In the genomic region with DNA sequence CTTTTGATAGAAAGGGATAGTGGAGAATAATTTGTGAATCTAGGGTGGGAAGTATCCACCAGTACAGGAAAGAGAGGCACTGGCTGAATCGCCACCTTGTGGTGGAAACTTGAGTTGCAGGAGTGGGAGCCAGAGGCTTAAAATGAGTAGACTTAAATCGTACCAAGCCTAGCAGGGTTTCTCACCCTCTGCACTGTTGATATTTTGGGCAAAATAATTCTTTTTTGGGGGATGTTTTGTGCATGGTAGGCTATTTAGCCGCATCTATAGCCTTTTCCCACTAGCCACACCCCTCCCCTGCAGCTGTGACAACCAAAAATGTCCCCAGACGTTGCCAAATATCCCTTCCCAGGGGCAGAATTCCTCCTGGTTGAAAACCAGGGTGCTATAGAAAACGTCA, we compare ENCODE assay signal across 9 cellular contexts.
DNase-seq lines count a peak whose midpoint lies in the region; ATAC-seq and TF ChIP-seq lines count a peak whose summit lies in the region.
"Had no signal": no experiment of that assay in that cellular context is flagged by ENCODE, and none has a peak within 500 bp of the region (broad histone marks: within the 10 kb centered on the region; RNA-seq: fewer than 3 reads in every experiment).

No MANE protein-coding gene starts in this region.

- 6 to 13% methylated on average over 5 of the region's 5 CpGs for WGBS in gastroesophageal sphincter (ENCODE audit: low coverage in 1 of 2), 2 donors
- 13 to 14% methylated on average over 5 of the region's 5 CpGs for WGBS in tibial nerve, 2 donors

- no peaks in the 10 kb centered on the region for H3K9me3 ChIP-seq in SJSA1 (replicated peaks)
- H3K9me3 ChIP-seq in gastroesophageal sphincter, result peaks cover 0 to 9% (median 0%) of the 10 kb centered on the region in 3 donors
- peaks cover 0 to 3% (median 0%) of the 10 kb centered on the region in 4 donors for H3K9me3 ChIP-seq in tibial nerve

- H3K27ac ChIP-seq in SJSA1 (no peak overlapping the region), gastroesophageal sphincter (no peak overlapping the region), tibial nerve (no peak overlapping the region)
- H3K27ac ChIP-seq: BLaER1 had no signal

- H3K4me3 Mint-ChIP-seq in osteocyte (ENCODE audit: unreplicated experiment), result no peak overlapping the region

- TF ChIP-seq CTCF in gastroesophageal sphincter (IDR thresholded peaks at IDR 0.05) (peak; percentile 83 to 95 (median 91)), osteocyte (IDR thresholded peaks at IDR 0.05) (peak; percentile 91), tibial nerve (IDR thresholded peaks at IDR 0.05) (peak; percentile 70 to 86 (median 81))

- H3K4me1 ChIP-seq in SJSA1 (replicated peaks) (no peaks in the 10 kb centered on the region), gastroesophageal sphincter (no peaks in the 10 kb centered on the region), tibial nerve (no peaks in the 10 kb centered on the region)

- no peaks in the 10 kb centered on the region for H3K36me3 Mint-ChIP-seq in osteocyte (ENCODE audit: unreplicated experiment)

- H3K36me3 ChIP-seq in SJSA1 (no peaks in the 10 kb centered on the region), gastroesophageal sphincter (no peaks in the 10 kb centered on the region), tibial nerve (no peaks in the 10 kb centered on the region)
- H3K36me3 ChIP-seq: BLaER1 had no signal

- ATAC-seq in gastroesophageal sphincter, result peak; percentile 79

- no peak overlapping the region for H3K27ac Mint-ChIP-seq in osteocyte (ENCODE audit: unreplicated experiment)

- no peaks in the 10 kb centered on the region for H3K4me1 Mint-ChIP-seq in osteocyte (ENCODE audit: unreplicated experiment)

- DNase-seq in NCI-H1436 (lab: John Stamatoyannopoulos, UW), result peak; percentile 41
- no peak for DNase-seq in NCI-H1436 treated with DMSO at 0.1 percent for 48 hours (lab: John Stamatoyannopoulos, UW)
- peak; percentile 61 for DNase-seq in LHCN-M2 (ENCODE audit: low read depth)
- DNase-seq in SJSA1 (ENCODE audit: low read depth in 1 of 2, low spot score in 2 of 2), result peak; percentile 34 to 68
- peak; percentile 92 for DNase-seq in activated effector memory CD4-positive, alpha-beta T cell treated with anti-CD3 and anti-CD28 coated beads, Interleukin-2, amount 50 U/mL, for 16 hours
- peak; percentile 91 for DNase-seq in osteocyte (ENCODE audit: extremely low spot score, unreplicated experiment)
- peak; percentile 75 to 95 for DNase-seq in tibial nerve (ENCODE audit: low spot score in 2 of 2)

- no peaks in the 10 kb centered on the region for H3K9me3 Mint-ChIP-seq in osteocyte (ENCODE audit: unreplicated experiment)

- H3K27me3 ChIP-seq in SJSA1 (replicated peaks) (peaks cover 3% of the 10 kb centered on the region; the same call in 1 of the 2 replicates), gastroesophageal sphincter (peaks cover 71% of the 10 kb centered on the region), tibial nerve (no peaks in the 10 kb centered on the region)
- H3K27me3 ChIP-seq: BLaER1 had no signal

- no peak overlapping the region for H3K4me3 ChIP-seq in SJSA1
- H3K4me3 ChIP-seq in gastroesophageal sphincter, result no peak overlapping the region
- H3K4me3 ChIP-seq in tibial nerve, result no peak overlapping the region
- H3K4me3 ChIP-seq: BLaER1 had no signal

- TF ChIP-seq POLR2A in gastroesophageal sphincter (IDR thresholded peaks at IDR 0.05), result no peak
- no peak for TF ChIP-seq POLR2A in tibial nerve (IDR thresholded peaks at IDR 0.05)

- no peak for TF ChIP-seq EP300 in gastroesophageal sphincter (IDR thresholded peaks at IDR 0.05)
- no peak for TF ChIP-seq EP300 in tibial nerve (IDR thresholded peaks at IDR 0.05)

- H3K27me3 Mint-ChIP-seq in osteocyte (ENCODE audit: unreplicated experiment), result peaks cover 28% of the 10 kb centered on the region
